Comparison of ENCODE assay signal across 1 cellular context in the genomic region with DNA sequence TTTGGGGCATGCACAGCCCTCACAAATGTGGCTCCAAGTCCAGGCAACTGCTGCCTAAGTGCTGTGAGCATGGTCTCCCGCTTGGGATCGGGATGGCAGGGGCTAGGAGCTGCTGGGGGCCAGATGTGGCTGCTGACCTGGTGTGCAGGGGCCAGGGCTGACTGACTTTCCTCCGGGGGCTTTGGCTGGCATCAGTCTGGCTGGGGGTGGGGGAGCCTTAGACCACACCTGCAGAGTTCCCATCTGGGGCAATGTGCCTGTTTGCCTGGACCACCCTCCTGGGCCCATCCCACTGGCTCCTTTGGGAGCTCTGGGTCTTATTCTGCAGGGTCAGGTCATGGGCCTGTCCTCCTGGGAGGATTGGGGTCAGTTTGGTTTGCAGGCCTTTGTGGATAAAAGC.
TF ChIP-seq lines count a peak whose summit lies in the region.

No MANE protein-coding gene starts in this region.

TF ChIP-seq in IMR-90, 13 proteins besides CTCF, POLR2A, EP300 and RAD21:
- no peak for TF ChIP-seq NFE2L2 (IDR thresholded peaks at IDR 0.05; ENCODE audit: low read depth, low read length)
- TF ChIP-seq MXI1 (IDR thresholded peaks at IDR 0.05; ENCODE audit: borderline replicate concordance, low read depth, low read length) = no peak
- TF ChIP-seq MAFK (IDR thresholded peaks at IDR 0.05; ENCODE audit: low read depth, low read length) = no peak
- no peak for TF ChIP-seq BHLHE40 (IDR thresholded peaks at IDR 0.05; ENCODE audit: low read depth, low read length)
- no peak for TF ChIP-seq SMC3 (IDR thresholded peaks at IDR 0.05; ENCODE audit: low read depth, low read length)
- TF ChIP-seq, protein P1, sequence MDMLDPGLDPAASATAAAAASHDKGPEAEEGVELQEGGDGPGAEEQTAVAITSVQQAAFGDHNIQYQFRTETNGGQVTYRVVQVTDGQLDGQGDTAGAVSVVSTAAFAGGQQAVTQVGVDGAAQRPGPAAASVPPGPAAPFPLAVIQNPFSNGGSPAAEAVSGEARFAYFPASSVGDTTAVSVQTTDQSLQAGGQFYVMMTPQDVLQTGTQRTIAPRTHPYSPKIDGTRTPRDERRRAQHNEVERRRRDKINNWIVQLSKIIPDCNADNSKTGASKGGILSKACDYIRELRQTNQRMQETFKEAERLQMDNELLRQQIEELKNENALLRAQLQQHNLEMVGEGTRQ (IDR thresholded peaks at IDR 0.05; ENCODE audit: low read depth, low read length) = no peak
- no peak for TF ChIP-seq MAZ (IDR thresholded peaks at IDR 0.05; ENCODE audit: borderline replicate concordance, low read depth, low read length)
